ENCODE assay signal across 12 cellular contexts in the genomic region with DNA sequence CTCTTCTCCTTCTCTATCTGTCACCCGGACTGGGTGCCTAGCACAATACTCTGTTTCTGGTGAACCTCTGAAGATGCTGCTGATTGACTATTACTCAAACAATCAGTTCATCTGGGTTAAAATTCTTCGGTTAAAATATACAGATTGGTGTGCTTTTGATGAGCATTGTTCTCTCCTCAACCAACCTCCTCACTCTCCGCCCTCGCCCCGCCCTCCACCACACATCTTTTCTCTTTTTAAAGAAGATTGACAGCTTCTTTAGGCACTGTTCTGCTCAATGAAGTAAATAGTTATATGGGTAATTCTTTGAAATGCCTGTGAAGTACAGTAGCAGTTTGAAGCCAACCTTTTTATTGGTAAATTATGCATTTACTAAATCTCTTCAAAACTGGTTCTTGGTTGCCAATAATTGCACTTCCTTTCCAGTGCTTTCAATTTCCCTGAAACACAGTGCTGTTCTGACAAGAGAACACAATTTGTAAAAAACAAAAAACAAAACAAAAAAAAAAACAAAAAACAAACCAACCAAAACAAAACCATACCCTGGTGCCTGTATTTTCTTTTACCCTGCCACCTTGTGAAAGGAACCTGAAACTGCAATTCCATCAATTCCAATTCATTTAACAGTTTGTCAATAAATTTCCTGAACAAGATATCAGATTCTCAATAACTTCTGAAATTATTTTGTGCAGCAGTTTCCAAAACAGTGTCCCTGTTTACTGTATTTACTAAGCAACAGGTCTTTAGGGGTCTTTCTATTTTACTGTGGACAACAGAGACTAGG.
DNase-seq lines count a peak whose midpoint lies in the region; ATAC-seq and TF ChIP-seq lines count a peak whose summit lies in the region.
"Had no signal": no experiment of that assay in that cellular context is flagged by ENCODE, and none has a peak within 500 bp of the region (broad histone marks: within the 10 kb centered on the region; RNA-seq: fewer than 3 reads in every experiment).

No MANE protein-coding gene starts in this region.

- H3K27me3 Mint-ChIP-seq in brain, result no peaks in the 10 kb centered on the region

- H3K9ac ChIP-seq in KMS-11 (no peak overlapping the region), liver (ENCODE audit: low read depth in 1 of 2, low read length in 2 of 2) (no peak overlapping the region)
- H3K9ac ChIP-seq: BLaER1 treated with 17β-estradiol and CSF1 and Interleukin-3, amounts not matched to agents 10 nM and 100 nM had no signal

- TF ChIP-seq RAD21 in liver (IDR thresholded peaks at IDR 0.05), result peak; percentile 17 to 50

- no peak for ATAC-seq in GM19035 (IDR thresholded peaks at IDR 0.05; ENCODE audit: unreplicated experiment)

- H3K27ac Mint-ChIP-seq in brain, result no peak overlapping the region

- H3K36me3 Mint-ChIP-seq in brain, result peaks cover 8% of the 10 kb centered on the region

- 67% methylated on average over 5 of the region's 5 CpGs for WGBS in liver

- no peak overlapping the region; the same call in 1 of the 2 replicates for H2AFZ ChIP-seq in KMS-11 (ENCODE audit: low read depth)

- no peak overlapping the region for H3K4me3 Mint-ChIP-seq in brain

- no peaks in the 10 kb centered on the region for H3K9me3 ChIP-seq in BE2C
- H3K9me3 ChIP-seq in liver (ENCODE audit: control insufficient read depth in 4 of 4, low read length in 3 of 4), result no peaks in the 10 kb centered on the region

- no peaks in the 10 kb centered on the region for H4K20me1 ChIP-seq in KMS-11 (ENCODE audit: insufficient read depth)
- H4K20me1 ChIP-seq: BLaER1 treated with 17β-estradiol and CSF1 and Interleukin-3, amounts not matched to agents 10 nM and 100 nM had no signal

- H3K27me3 ChIP-seq in BE2C (no peaks in the 10 kb centered on the region), KMS-11 (ENCODE audit: insufficient read depth, low read depth) (no peaks in the 10 kb centered on the region), liver (ENCODE audit: control insufficient read depth in 4 of 4, insufficient read depth in 4 of 4, low read length in 3 of 4) (no peaks in the 10 kb centered on the region)
- H3K27me3 ChIP-seq: BLaER1 treated with 17β-estradiol and CSF1 and Interleukin-3, amounts not matched to agents 10 nM and 100 nM had no signal

- H3K36me3 ChIP-seq in BE2C (no peaks in the 10 kb centered on the region), KMS-11 (ENCODE audit: insufficient read depth) (no peaks in the 10 kb centered on the region), liver (ENCODE audit: control insufficient read depth in 4 of 4, insufficient read depth in 3 of 4, low read depth in 1 of 4, low read length in 3 of 4) (no peaks in the 10 kb centered on the region)
- H3K36me3 ChIP-seq: BLaER1 treated with 17β-estradiol and CSF1 and Interleukin-3, amounts not matched to agents 10 nM and 100 nM had no signal

- H3K4me3 ChIP-seq in BE2C (ENCODE audit: low read depth, low read length) (no peak overlapping the region), KMS-11 (IDR thresholded peaks at IDR 0.05; ENCODE audit: insufficient read depth, low read depth, low read length) (no peak overlapping the region), liver (ENCODE audit: low read depth in 1 of 3, low read length in 3 of 3) (no peak overlapping the region)
- H3K4me3 ChIP-seq: BLaER1 treated with 17β-estradiol and CSF1 and Interleukin-3, amounts not matched to agents 10 nM and 100 nM had no signal

- peak; percentile 36 for TF ChIP-seq CTCF in BE2C (IDR thresholded peaks at IDR 0.05; ENCODE audit: low read depth, low read length)
- peak; percentile 32; the same call in 1 of the 2 replicates for TF ChIP-seq CTCF in KMS-11 (conservative IDR thresholded peaks at IDR 0.05; ENCODE audit: low read depth, low read length)
- TF ChIP-seq CTCF in brain (conservative IDR thresholded peaks at IDR 0.05), result peak; percentile 41 to 60
- TF ChIP-seq CTCF in liver (IDR thresholded peaks at IDR 0.05; ENCODE audit: low read depth, low read length, missing input control), result no peak

- no peak for DNase-seq in BE2C
- DNase-seq in H4 (ENCODE audit: low spot score), result no peak
- DNase-seq in T-helper 1 cell, result no peak
- no peak for DNase-seq in GM19240 (ENCODE audit: insufficient read length, low spot score)
- DNase-seq: NCI-H1092 treated with DMSO at 0.1 percent for 48 hours; NCI-H510A treated with DMSO at 0.1 percent for 48 hours; stimulated activated CD4-positive, alpha-beta T cell treated with anti-CD3 and anti-CD28 coated beads, Interleukin-1b, Interleukin-23, amount 100 ng/mL, for 48 hours had no signal

- no peaks in the 10 kb centered on the region for H3K79me2 ChIP-seq in KMS-11 (ENCODE audit: insufficient read depth, low read depth)

- H3K9me3 Mint-ChIP-seq in brain, result peaks cover 5 to 8% (median 6%) of the 10 kb centered on the region in 5 experiments

- no peaks in the 10 kb centered on the region for H3K4me1 ChIP-seq in BE2C
- H3K4me1 ChIP-seq in KMS-11 (ENCODE audit: low read depth, poor library complexity, severe bottlenecking), result no peaks in the 10 kb centered on the region
- H3K4me1 ChIP-seq in liver (ENCODE audit: control insufficient read depth in 4 of 4, insufficient read depth in 4 of 4, low read length in 3 of 4), result no peaks in the 10 kb centered on the region

- peaks cover 22% of the 10 kb centered on the region for H3K4me1 Mint-ChIP-seq in brain

- H3K4me2 ChIP-seq in KMS-11, result no peak overlapping the region
- H3K4me2 ChIP-seq: BLaER1 treated with 17β-estradiol and CSF1 and Interleukin-3, amounts not matched to agents 10 nM and 100 nM had no signal

- H3K27ac ChIP-seq in KMS-11, result no peak overlapping the region
- no peak overlapping the region for H3K27ac ChIP-seq in liver (ENCODE audit: low read depth in 1 of 2, low read length in 2 of 2)
- H3K27ac ChIP-seq: BLaER1 treated with 17β-estradiol and CSF1 and Interleukin-3, amounts not matched to agents 10 nM and 100 nM had no signal

TF ChIP-seq in liver, 16 proteins besides CTCF, POLR2A, EP300 and RAD21:
- TF ChIP-seq EGR1 (IDR thresholded peaks at IDR 0.05; ENCODE audit: low read depth in 2 of 2), result no peak
- TF ChIP-seq, protein P1, sequence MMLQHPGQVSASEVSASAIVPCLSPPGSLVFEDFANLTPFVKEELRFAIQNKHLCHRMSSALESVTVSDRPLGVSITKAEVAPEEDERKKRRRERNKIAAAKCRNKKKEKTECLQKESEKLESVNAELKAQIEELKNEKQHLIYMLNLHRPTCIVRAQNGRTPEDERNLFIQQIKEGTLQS (IDR thresholded peaks at IDR 0.05), result no peak
- no peak for TF ChIP-seq HNF4G (IDR thresholded peaks at IDR 0.05)
- TF ChIP-seq GABPA (IDR thresholded peaks at IDR 0.05 in 1 of 2, conservative IDR thresholded peaks at IDR 0.05 in 1 of 2), result no peak
- TF ChIP-seq NR2F2 (IDR thresholded peaks at IDR 0.05), result no peak
- TF ChIP-seq TAF1 (conservative IDR thresholded peaks at IDR 0.05), result no peak
- TF ChIP-seq, protein P2, sequence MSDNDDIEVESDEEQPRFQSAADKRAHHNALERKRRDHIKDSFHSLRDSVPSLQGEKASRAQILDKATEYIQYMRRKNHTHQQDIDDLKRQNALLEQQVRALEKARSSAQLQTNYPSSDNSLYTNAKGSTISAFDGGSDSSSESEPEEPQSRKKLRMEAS (IDR thresholded peaks at IDR 0.05), result no peak
- TF ChIP-seq, protein P3, sequence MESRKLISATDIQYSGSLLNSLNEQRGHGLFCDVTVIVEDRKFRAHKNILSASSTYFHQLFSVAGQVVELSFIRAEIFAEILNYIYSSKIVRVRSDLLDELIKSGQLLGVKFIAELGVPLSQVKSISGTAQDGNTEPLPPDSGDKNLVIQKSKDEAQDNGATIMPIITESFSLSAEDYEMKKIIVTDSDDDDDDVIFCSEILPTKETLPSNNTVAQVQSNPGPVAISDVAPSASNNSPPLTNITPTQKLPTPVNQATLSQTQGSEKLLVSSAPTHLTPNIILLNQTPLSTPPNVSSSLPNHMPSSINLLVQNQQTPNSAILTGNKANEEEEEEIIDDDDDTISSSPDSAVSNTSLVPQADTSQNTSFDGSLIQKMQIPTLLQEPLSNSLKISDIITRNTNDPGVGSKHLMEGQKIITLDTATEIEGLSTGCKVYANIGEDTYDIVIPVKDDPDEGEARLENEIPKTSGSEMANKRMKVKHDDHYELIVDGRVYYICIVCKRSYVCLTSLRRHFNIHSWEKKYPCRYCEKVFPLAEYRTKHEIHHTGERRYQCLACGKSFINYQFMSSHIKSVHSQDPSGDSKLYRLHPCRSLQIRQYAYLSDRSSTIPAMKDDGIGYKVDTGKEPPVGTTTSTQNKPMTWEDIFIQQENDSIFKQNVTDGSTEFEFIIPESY (IDR thresholded peaks at IDR 0.05), result no peak
- no peak for TF ChIP-seq FOXA2 (IDR thresholded peaks at IDR 0.05)
- no peak for TF ChIP-seq JUND (IDR thresholded peaks at IDR 0.05)
- TF ChIP-seq HNF4A (conservative IDR thresholded peaks at IDR 0.05), result no peak
- TF ChIP-seq, protein P4, sequence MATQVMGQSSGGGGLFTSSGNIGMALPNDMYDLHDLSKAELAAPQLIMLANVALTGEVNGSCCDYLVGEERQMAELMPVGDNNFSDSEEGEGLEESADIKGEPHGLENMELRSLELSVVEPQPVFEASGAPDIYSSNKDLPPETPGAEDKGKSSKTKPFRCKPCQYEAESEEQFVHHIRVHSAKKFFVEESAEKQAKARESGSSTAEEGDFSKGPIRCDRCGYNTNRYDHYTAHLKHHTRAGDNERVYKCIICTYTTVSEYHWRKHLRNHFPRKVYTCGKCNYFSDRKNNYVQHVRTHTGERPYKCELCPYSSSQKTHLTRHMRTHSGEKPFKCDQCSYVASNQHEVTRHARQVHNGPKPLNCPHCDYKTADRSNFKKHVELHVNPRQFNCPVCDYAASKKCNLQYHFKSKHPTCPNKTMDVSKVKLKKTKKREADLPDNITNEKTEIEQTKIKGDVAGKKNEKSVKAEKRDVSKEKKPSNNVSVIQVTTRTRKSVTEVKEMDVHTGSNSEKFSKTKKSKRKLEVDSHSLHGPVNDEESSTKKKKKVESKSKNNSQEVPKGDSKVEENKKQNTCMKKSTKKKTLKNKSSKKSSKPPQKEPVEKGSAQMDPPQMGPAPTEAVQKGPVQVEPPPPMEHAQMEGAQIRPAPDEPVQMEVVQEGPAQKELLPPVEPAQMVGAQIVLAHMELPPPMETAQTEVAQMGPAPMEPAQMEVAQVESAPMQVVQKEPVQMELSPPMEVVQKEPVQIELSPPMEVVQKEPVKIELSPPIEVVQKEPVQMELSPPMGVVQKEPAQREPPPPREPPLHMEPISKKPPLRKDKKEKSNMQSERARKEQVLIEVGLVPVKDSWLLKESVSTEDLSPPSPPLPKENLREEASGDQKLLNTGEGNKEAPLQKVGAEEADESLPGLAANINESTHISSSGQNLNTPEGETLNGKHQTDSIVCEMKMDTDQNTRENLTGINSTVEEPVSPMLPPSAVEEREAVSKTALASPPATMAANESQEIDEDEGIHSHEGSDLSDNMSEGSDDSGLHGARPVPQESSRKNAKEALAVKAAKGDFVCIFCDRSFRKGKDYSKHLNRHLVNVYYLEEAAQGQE (IDR thresholded peaks at IDR 0.05), result no peak
- TF ChIP-seq YY1 (IDR thresholded peaks at IDR 0.05), result no peak
TF ChIP-seq in liver: peak in this region for 0.
